9 cellular contexts compared by ENCODE assay signal in genomic region chr2:205734436-205734835, GRCh38. TPM values are rescaled to one million over a fixed set of nuclear protein-coding genes. Genes with fewer than 3 reads are reported as not detected.
DNase-seq lines count a peak whose midpoint lies in the region; ATAC-seq, FAIRE-seq and TF ChIP-seq lines count a peak whose summit lies in the region.
"Had no signal": no experiment of that assay in that cellular context is flagged by ENCODE, and none has a peak within 500 bp of the region (broad histone marks: within the 10 kb centered on the region; RNA-seq: fewer than 3 reads in every experiment).

No MANE protein-coding gene starts in this region.

- H3K27me3 ChIP-seq in SJSA1 (replicated peaks) (no peaks in the 10 kb centered on the region), rectal smooth muscle tissue (ENCODE audit: control insufficient read depth, insufficient read depth, low read length) (no peaks in the 10 kb centered on the region)

- no peak overlapping the region for H3K27ac Mint-ChIP-seq in T-helper 17 cell
- H3K27ac Mint-ChIP-seq: activated naive CD4-positive, alpha-beta T cell treated with anti-CD3 and anti-CD28 coated beads, Interleukin-2, amount 50 U/mL, for 24 hours had no signal

- no peaks in the 10 kb centered on the region for H3K9me3 ChIP-seq in SJSA1 (replicated peaks)
- H3K9me3 ChIP-seq in T-helper 17 cell (ENCODE audit: control insufficient read depth, low read length, poor library complexity, severe bottlenecking): no peaks in the 10 kb centered on the region

- peaks cover 46% of the 10 kb centered on the region for H3K27me3 Mint-ChIP-seq in T-helper 17 cell
- H3K27me3 Mint-ChIP-seq: activated naive CD4-positive, alpha-beta T cell treated with anti-CD3 and anti-CD28 coated beads, Interleukin-2, amount 50 U/mL, for 24 hours had no signal

- ATAC-seq in T-helper 17 cell: no peak

- peak; percentile 51 for DNase-seq in H54 (ENCODE audit: insufficient read length, low spot score)
- DNase-seq in SJSA1 (ENCODE audit: low read depth in 1 of 2, low spot score in 2 of 2): peak; percentile 69 to 80
- DNase-seq in fibroblast of the conjunctiva (ENCODE audit: low read depth): peak; percentile 84
- no peak for DNase-seq in T1000 (lab: John Stamatoyannopoulos, UW)
- no peak for DNase-seq in T-helper 17 cell
- DNase-seq in NCI-H1417 treated with DMSO at 0.1 percent for 48 hours (lab: John Stamatoyannopoulos, UW): no peak
- DNase-seq in NCI-H187 (lab: John Stamatoyannopoulos, UW): no peak

- TF ChIP-seq POLR2A in H54 (IDR thresholded peaks at IDR 0.05; ENCODE audit: low read depth, low read length): no peak

- peak overlapping the region; percentile 13; the same call in 1 of the 2 replicates for H3K27ac ChIP-seq in SJSA1
- peak overlapping the region; percentile 93 for H3K27ac ChIP-seq in rectal smooth muscle tissue (ENCODE audit: low read depth, low read length)

- H3K9ac ChIP-seq in rectal smooth muscle tissue (ENCODE audit: low read length): no peak overlapping the region

- no peak overlapping the region for H3K4me3 Mint-ChIP-seq in T-helper 17 cell
- H3K4me3 Mint-ChIP-seq: activated naive CD4-positive, alpha-beta T cell treated with anti-CD3 and anti-CD28 coated beads, Interleukin-2, amount 50 U/mL, for 24 hours had no signal

- peak; percentile 11 for FAIRE-seq in H54 (lab: Jason Lieb, UNC)

- no peak overlapping the region for H3K4me3 ChIP-seq in SJSA1
- no peak overlapping the region for H3K4me3 ChIP-seq in rectal smooth muscle tissue (ENCODE audit: low read length)

- H3K36me3 ChIP-seq in SJSA1 (no peaks in the 10 kb centered on the region), rectal smooth muscle tissue (ENCODE audit: control insufficient read depth, insufficient read depth, low read length) (peaks cover 6% of the 10 kb centered on the region)

- no peaks in the 10 kb centered on the region for H3K4me1 Mint-ChIP-seq in T-helper 17 cell
- H3K4me1 Mint-ChIP-seq: activated naive CD4-positive, alpha-beta T cell treated with anti-CD3 and anti-CD28 coated beads, Interleukin-2, amount 50 U/mL, for 24 hours had no signal

- H3K4me1 ChIP-seq in SJSA1 (replicated peaks) (peaks cover 36% of the 10 kb centered on the region), rectal smooth muscle tissue (ENCODE audit: control insufficient read depth, insufficient read depth, low read length) (peaks cover 45% of the 10 kb centered on the region)

- H3K36me3 Mint-ChIP-seq in T-helper 17 cell (ENCODE audit: low read depth): no peaks in the 10 kb centered on the region
- H3K36me3 Mint-ChIP-seq: activated naive CD4-positive, alpha-beta T cell treated with anti-CD3 and anti-CD28 coated beads, Interleukin-2, amount 50 U/mL, for 24 hours had no signal

RNA-seq across cellular contexts. Expression of gene NRP2, which starts 52.1 kb away (rescaled TPM):
- total RNA-seq in SJSA1 (2014; rRNA removed; shearing (Covaris generic)): 8.2 and 13.2 TPM in 2 replicates
- total RNA-seq in T-helper 17 cell: 1 to 10 TPM in 1 of 2 donors, under 1 TPM in 1; 0.68 to 3.1 TPM

Comparison
In these comparisons a context has a peak if more than half of its experiments do, and no peak if none do; other contexts are left out.
1. DNase-seq: peak in H54 (single experiment), SJSA1 (2 of 2) and fibroblast of the conjunctiva (single experiment); none in T1000 (single experiment), T-helper 17 cell (0 of 3), NCI-H1417 treated with DMSO at 0.1 percent for 48 hours (single experiment) and NCI-H187 (0 of 2).